ENCODE assay signal across 1 cellular context in genomic region chr5:91380491-91381133, GRCh38.
TF ChIP-seq lines count a peak whose summit lies in the region.

No MANE protein-coding gene starts in this region.

TF ChIP-seq in H1, 55 proteins besides CTCF, POLR2A, EP300 and RAD21 (continued from another document):
- TF ChIP-seq ATF3 (IDR thresholded peaks at IDR 0.05; ENCODE audit: insufficient read depth, low read depth, low read length), result no peak
- TF ChIP-seq RFX5 (IDR thresholded peaks at IDR 0.05; ENCODE audit: borderline replicate concordance, low read depth, low read length), result peak; percentile 85
- no peak for TF ChIP-seq ASH2L (IDR thresholded peaks at IDR 0.05; ENCODE audit: low read length)
- no peak for TF ChIP-seq CREB1 (IDR thresholded peaks at IDR 0.05)
- no peak for TF ChIP-seq CBX8 (IDR thresholded peaks at IDR 0.05; ENCODE audit: borderline replicate concordance, low read depth, low read length)
- TF ChIP-seq SP1 (IDR thresholded peaks at IDR 0.05; ENCODE audit: low read depth, low read length), result peak; percentile 42; the same call in 1 of the 2 replicates
- TF ChIP-seq HDAC2 (IDR thresholded peaks at IDR 0.05; ENCODE audit: borderline replicate concordance in 1 of 2, low read depth in 2 of 2, low read length in 2 of 2), result 0 out of 4 replicates have a peak, but pooled peaks of 1 of the 2 experiments have one; percentile 41
- TF ChIP-seq SP4 (IDR thresholded peaks at IDR 0.05; ENCODE audit: low read length), result peak; percentile 49; the same call in 1 of the 2 replicates
- TF ChIP-seq CHD1 (IDR thresholded peaks at IDR 0.05; ENCODE audit: low read depth, low read length), result peak; percentile 81
- no peak for TF ChIP-seq TCF12 (IDR thresholded peaks at IDR 0.05; ENCODE audit: low read depth, low read length)
- no peak for TF ChIP-seq E2F6 (IDR thresholded peaks at IDR 0.05)
- TF ChIP-seq RBBP5 (IDR thresholded peaks at IDR 0.05; ENCODE audit: borderline replicate concordance, low read depth, low read length), result no peak
- no peak for TF ChIP-seq SP2 (IDR thresholded peaks at IDR 0.05; ENCODE audit: low read length)
- no peak for TF ChIP-seq NRF1 (IDR thresholded peaks at IDR 0.05; ENCODE audit: low read depth, low read length)
- TF ChIP-seq POLR2AphosphoS5 (IDR thresholded peaks at IDR 0.05; ENCODE audit: low read depth, low read length), result peak; percentile 93; the same call in 1 of the 2 replicates
- TF ChIP-seq TEAD4 (IDR thresholded peaks at IDR 0.05; ENCODE audit: low read depth, low read length), result no peak
- no peak for TF ChIP-seq KDM1A (IDR thresholded peaks at IDR 0.05; ENCODE audit: borderline replicate concordance, low read length)
- TF ChIP-seq POU5F1 (IDR thresholded peaks at IDR 0.05; ENCODE audit: low read depth, low read length), result no peak
- TF ChIP-seq NANOG (IDR thresholded peaks at IDR 0.05; ENCODE audit: insufficient read depth, low read depth, low read length, poor library complexity, severe bottlenecking), result no peak
- TF ChIP-seq CHD7 (IDR thresholded peaks at IDR 0.05; ENCODE audit: insufficient replicate concordance, low read length), result no peak
- no peak for TF ChIP-seq KDM4A (IDR thresholded peaks at IDR 0.05; ENCODE audit: low read depth, low read length, severe bottlenecking)
- TF ChIP-seq SIRT6 (IDR thresholded peaks at IDR 0.05; ENCODE audit: low read length), result peak; percentile 55
- TF ChIP-seq FOSL1 (IDR thresholded peaks at IDR 0.05; ENCODE audit: insufficient read depth, low read depth, low read length), result 0 out of 2 replicates have a peak, but pooled peaks have one; percentile 13
- TF ChIP-seq MAX (IDR thresholded peaks at IDR 0.05), result no peak
- TF ChIP-seq SAP30 (IDR thresholded peaks at IDR 0.05; ENCODE audit: insufficient read depth, insufficient replicate concordance, low read length), result peak; percentile 63
- 0 out of 2 replicates have a peak, but pooled peaks have one; percentile 29 for TF ChIP-seq BRCA1 (IDR thresholded peaks at IDR 0.05; ENCODE audit: low read depth, low read length)
- no peak for TF ChIP-seq USF2 (IDR thresholded peaks at IDR 0.05; ENCODE audit: low read length)
- no peak for TF ChIP-seq BACH1 (IDR thresholded peaks at IDR 0.05; ENCODE audit: low read length)
- no peak for TF ChIP-seq BCL11A (IDR thresholded peaks at IDR 0.05; ENCODE audit: low read depth in 2 of 2, low read length in 2 of 2)
- no peak for TF ChIP-seq CBX5 (IDR thresholded peaks at IDR 0.05; ENCODE audit: low read depth, low read length)
- TF ChIP-seq EGR1 (IDR thresholded peaks at IDR 0.05; ENCODE audit: borderline replicate concordance, low read depth, low read length), result no peak
- TF ChIP-seq MAFK (IDR thresholded peaks at IDR 0.05; ENCODE audit: low read depth, low read length), result no peak
- peak; percentile 4 for TF ChIP-seq TAF7 (optimal IDR thresholded peaks at IDR 0.05; ENCODE audit: borderline replicate concordance, low read depth, low read length)
- TF ChIP-seq KDM5A (IDR thresholded peaks at IDR 0.05; ENCODE audit: low read length), result no peak
- no peak for TF ChIP-seq RNF2 (IDR thresholded peaks at IDR 0.05; ENCODE audit: borderline replicate concordance, low read depth, low read length, missing control alignments, poor library complexity, severe bottlenecking)
- TF ChIP-seq TBP (IDR thresholded peaks at IDR 0.05; ENCODE audit: low read depth, low read length), result no peak; the same call in 1 of the 2 replicates
- TF ChIP-seq GABPA (IDR thresholded peaks at IDR 0.05; ENCODE audit: borderline replicate concordance, insufficient read depth, low read length), result no peak
- TF ChIP-seq JUN (IDR thresholded peaks at IDR 0.05; ENCODE audit: low read depth, low read length), result no peak
- TF ChIP-seq RXRA (IDR thresholded peaks at IDR 0.05; ENCODE audit: insufficient read depth, low read depth, low read length), result no peak
- no peak for TF ChIP-seq JUND (IDR thresholded peaks at IDR 0.05; ENCODE audit: low read length)
- TF ChIP-seq TAF1 (IDR thresholded peaks at IDR 0.05; ENCODE audit: low read depth, low read length), result no peak; the same call in 1 of the 2 replicates
- TF ChIP-seq HDAC6 (IDR thresholded peaks at IDR 0.05; ENCODE audit: low read depth, low read length), result no peak
- no peak for TF ChIP-seq GTF2F1 (IDR thresholded peaks at IDR 0.05; ENCODE audit: borderline replicate concordance, low read depth, low read length)
- no peak for TF ChIP-seq EZH2 (IDR thresholded peaks at IDR 0.05; ENCODE audit: low read depth, low read length, severe bottlenecking)
- TF ChIP-seq CEBPB (IDR thresholded peaks at IDR 0.05; ENCODE audit: low read depth, low read length), result no peak
- no peak for TF ChIP-seq CTBP2 (IDR thresholded peaks at IDR 0.05; ENCODE audit: borderline replicate concordance, insufficient read depth, insufficient read length, low read length)
- TF ChIP-seq SRF (IDR thresholded peaks at IDR 0.05; ENCODE audit: low read depth, low read length), result no peak
- TF ChIP-seq CHD2 (IDR thresholded peaks at IDR 0.05; ENCODE audit: low read length), result no peak
- TF ChIP-seq SIN3A (conservative IDR thresholded peaks at IDR 0.05 in 1 of 2, IDR thresholded peaks at IDR 0.05 in 1 of 2; ENCODE audit: low read depth in 1 of 2, low read length in 2 of 2), result peak in 1 of 2 experiments; percentile 38; a peak in 1 of 4 replicates
- TF ChIP-seq PHF8 (conservative IDR thresholded peaks at IDR 0.05; ENCODE audit: low read depth, low read length), result peak; percentile 71
- no peak for TF ChIP-seq YY1 (IDR thresholded peaks at IDR 0.05; ENCODE audit: low read depth, low read length)
